Comparison of ENCODE assay signal across 16 cellular contexts in genomic region chr7:44283381-44284211, GRCh38. TPM values are rescaled to one million over a fixed set of nuclear protein-coding genes. Genes with fewer than 3 reads are reported as not detected.
DNase-seq lines count a peak whose midpoint lies in the region; ATAC-seq and TF ChIP-seq lines count a peak whose summit lies in the region.
"Had no signal": no experiment of that assay in that cellular context is flagged by ENCODE, and none has a peak within 500 bp of the region (broad histone marks: within the 10 kb centered on the region; RNA-seq: fewer than 3 reads in every experiment).

No MANE protein-coding gene starts in this region.

- CTCF ChIA-PET in activated CD8-positive, alpha-beta T cell treated with anti-CD3 and anti-CD28 coated beads for 36 hours (lab: Charles Lee), result interaction anchor here (0.6 kb wide), 1 partner anchor 39 kb away, joined by 3 read pairs; no protein-coding TSS in a partner anchor

- no peaks in the 10 kb centered on the region for H3K9me3 Mint-ChIP-seq in activated CD8-positive, alpha-beta T cell treated with anti-CD3 and anti-CD28 coated beads for 36 hours

- H3K4me3 ChIP-seq in BLaER1 treated with 17β-estradiol and CSF1 and Interleukin-3, amounts not matched to agents 10 nM and 100 nM, result no peak overlapping the region
- H3K4me3 ChIP-seq in WERI-Rb-1 (ENCODE audit: low read depth, low read length), result no peak overlapping the region
- H3K4me3 ChIP-seq in psoas muscle, result no peak overlapping the region
- H3K4me3 ChIP-seq: gastroesophageal sphincter had no signal

- no peaks in the 10 kb centered on the region for H3K27me3 Mint-ChIP-seq in activated CD8-positive, alpha-beta T cell treated with anti-CD3 and anti-CD28 coated beads for 36 hours

- WGBS in psoas muscle, 3 donors, result 44 to 52% (median 47%) methylated on average over 14 to 15 of the region's 15 CpGs

- H3K4me3 Mint-ChIP-seq in activated CD8-positive, alpha-beta T cell treated with anti-CD3 and anti-CD28 coated beads for 36 hours, result no peak overlapping the region

- peaks cover 34 to 68% (median 63%) of the 10 kb centered on the region in 10 experiments for H3K4me1 ChIP-seq in BLaER1 treated with 17β-estradiol and CSF1 and Interleukin-3, amounts not matched to agents 10 nM and 100 nM
- H3K4me1 ChIP-seq in psoas muscle, result peaks cover 55% of the 10 kb centered on the region
- H3K4me1 ChIP-seq: gastroesophageal sphincter had no signal

- no peaks in the 10 kb centered on the region for H3K36me3 Mint-ChIP-seq in activated CD8-positive, alpha-beta T cell treated with anti-CD3 and anti-CD28 coated beads for 36 hours (ENCODE audit: low read depth)

- H3K4me2 ChIP-seq in BLaER1 treated with 17β-estradiol and CSF1 and Interleukin-3, amounts not matched to agents 10 nM and 100 nM, result peak overlapping the region; percentile 60 to 81 (median 70)

- ATAC-seq in left ventricle myocardium superior (peak; percentile 82), psoas muscle (peak; percentile 78 to 88 (median 80)), GM21423 (IDR thresholded peaks at IDR 0.05; ENCODE audit: unreplicated experiment) (no peak)
- ATAC-seq in activated CD8-positive, alpha-beta T cell treated with anti-CD3 and anti-CD28 coated beads for 36 hours, result no peak
- ATAC-seq: gastroesophageal sphincter had no signal

- H3K9me3 ChIP-seq in BLaER1 treated with 17β-estradiol and CSF1 and Interleukin-3, amounts not matched to agents 10 nM and 100 nM (replicated peaks in 1 of 11), result no peaks in the 10 kb centered on the region
- H3K9me3 ChIP-seq in WERI-Rb-1 (ENCODE audit: severe bottlenecking), result no peaks in the 10 kb centered on the region
- no peaks in the 10 kb centered on the region for H3K9me3 ChIP-seq in psoas muscle
- H3K9me3 ChIP-seq: gastroesophageal sphincter had no signal

- H3K9ac ChIP-seq in BLaER1 treated with 17β-estradiol and CSF1 and Interleukin-3, amounts not matched to agents 10 nM and 100 nM, result peak overlapping the region in 8 of 11 experiments; percentile 8 to 28 (median 16); a peak in 4 of 22 replicates

- DNase-seq in WERI-Rb-1 (peak; percentile 4), left ventricle myocardium superior (peak; percentile 74), psoas muscle (peak; percentile 65 to 89), COLO829 (ENCODE audit: low spot score) (no peak), erythroblast (lab: John Stamatoyannopoulos, UW) (no peak)
- DNase-seq in activated CD8-positive, alpha-beta T cell treated with anti-CD3 and anti-CD28 coated beads for 36 hours, result no peak
- DNase-seq: effector memory CD4-positive, alpha-beta T cell; GDM1; kidney glomerular epithelial cell; NCI-H1105 treated with DMSO at 0.1 percent for 48 hours; NCI-H526 treated with DMSO at 0.1 percent for 48 hours; stimulated activated naive CD4-positive, alpha-beta T cell treated with Interleukin-2 at 50 U/mL for 16 hours had no signal

- no peaks in the 10 kb centered on the region for H3K36me3 ChIP-seq in BLaER1 treated with 17β-estradiol and CSF1 and Interleukin-3, amounts not matched to agents 10 nM and 100 nM
- no peaks in the 10 kb centered on the region for H3K36me3 ChIP-seq in WERI-Rb-1
- H3K36me3 ChIP-seq in psoas muscle (ENCODE audit: insufficient read depth in 1 of 2, low read depth in 1 of 2), result no peaks in the 10 kb centered on the region
- H3K36me3 ChIP-seq: gastroesophageal sphincter had no signal

- H3K27me3 ChIP-seq in BLaER1 treated with 17β-estradiol and CSF1 and Interleukin-3, amounts not matched to agents 10 nM and 100 nM, result no peaks in the 10 kb centered on the region
- H3K27me3 ChIP-seq in WERI-Rb-1 (ENCODE audit: insufficient read depth, low read depth, severe bottlenecking), result no peaks in the 10 kb centered on the region
- no peaks in the 10 kb centered on the region for H3K27me3 ChIP-seq in psoas muscle (ENCODE audit: insufficient read depth in 3 of 3, low read length in 2 of 3)
- H3K27me3 ChIP-seq: gastroesophageal sphincter had no signal

- intact Hi-C loops in left ventricle myocardium superior (cut with micrococcal nuclease) (no loop called here), psoas muscle (cut with DNase I) (loop anchor here in 1 of 2 donors (5.0 kb wide), 1 partner anchor 39 kb away; no protein-coding TSS in a partner anchor)
- intact Hi-C loops in activated CD8-positive, alpha-beta T cell treated with anti-CD3 and anti-CD28 coated beads for 36 hours (cut with micrococcal nuclease), result no loop called here

- H3K4me1 Mint-ChIP-seq in activated CD8-positive, alpha-beta T cell treated with anti-CD3 and anti-CD28 coated beads for 36 hours (ENCODE audit: low read depth), result no peaks in the 10 kb centered on the region

- H3K27ac ChIP-seq in BLaER1 treated with 17β-estradiol and CSF1 and Interleukin-3, amounts not matched to agents 10 nM and 100 nM, result peak overlapping the region in 9 of 11 experiments; percentile 17 to 70 (median 45); a peak in 15 of 22 replicates
- peak overlapping the region; percentile 52 for H3K27ac ChIP-seq in WERI-Rb-1
- peak overlapping the region; percentile 95 for H3K27ac ChIP-seq in psoas muscle
- H3K27ac ChIP-seq: gastroesophageal sphincter, RWPE1 had no signal

- TF ChIP-seq CTCF in WERI-Rb-1 (IDR thresholded peaks at IDR 0.05; ENCODE audit: low read depth, low read length) (no peak), psoas muscle (IDR thresholded peaks at IDR 0.05) (no peak)
- no peak for TF ChIP-seq CTCF in activated CD8-positive, alpha-beta T cell treated with anti-CD3 and anti-CD28 coated beads for 36 hours (IDR thresholded peaks at IDR 0.05)

- POLR2A ChIA-PET in activated CD8-positive, alpha-beta T cell treated with anti-CD3 and anti-CD28 coated beads for 36 hours (lab: Charles Lee), result no interaction called here

- no peak for TF ChIP-seq POLR2A in erythroblast (IDR thresholded peaks at IDR 0.05; ENCODE audit: low read length)

- no peak overlapping the region for H3K27ac Mint-ChIP-seq in activated CD8-positive, alpha-beta T cell treated with anti-CD3 and anti-CD28 coated beads for 36 hours

- H4K20me1 ChIP-seq in BLaER1 treated with 17β-estradiol and CSF1 and Interleukin-3, amounts not matched to agents 10 nM and 100 nM, result peaks cover 0 to 8% (median 0%) of the 10 kb centered on the region in 11 experiments; a peak in 1 of 22 replicates

RNA-seq across cellular contexts. Expression of gene CAMK2B, which starts 41.8 kb away (rescaled TPM):
- total RNA-seq in left ventricle myocardium superior, result 98.4 TPM
- 10 to 100 TPM; 50.0 to 81.4 (median 67.2) TPM for total RNA-seq in psoas muscle
- polyA plus RNA-seq in psoas muscle, result 10 to 100 TPM; 14.5 to 24.3 (median 19.9) TPM
- total RNA-seq in activated CD8-positive, alpha-beta T cell treated with anti-CD3 and anti-CD28 coated beads for 36 hours, result 1 to 10 TPM in 1 of 2 experiments, under 1 TPM in 1; 0.97 to 1.9 TPM

Comparison
In these comparisons a context has a peak if more than half of its experiments do, and no peak if none do; other contexts are left out.
1. H3K27ac ChIP-seq: peak in every context shown above with its lines; median percentile 95 in psoas muscle; 52 in WERI-Rb-1; 45 in BLaER1 treated with 17β-estradiol and CSF1 and Interleukin-3, amounts not matched to agents 10 nM and 100 nM.
2. DNase-seq: peak in WERI-Rb-1 (single experiment), left ventricle myocardium superior (single experiment) and psoas muscle (2 of 2); none in COLO829 (single experiment), activated CD8-positive, alpha-beta T cell treated with anti-CD3 and anti-CD28 coated beads for 36 hours (single experiment) and erythroblast (0 of 2).
3. ATAC-seq: peak in left ventricle myocardium superior (single experiment) and psoas muscle (4 of 4); none in GM21423 (single experiment) and activated CD8-positive, alpha-beta T cell treated with anti-CD3 and anti-CD28 coated beads for 36 hours (single experiment).
4. RNA of gene CAMK2B, which starts 41.8 kb away (total RNA-seq): 98.4 TPM in left ventricle myocardium superior (single experiment) and 50.0 to 81.4 TPM in psoas muscle; 0.97 to 1.9 TPM in activated CD8-positive, alpha-beta T cell treated with anti-CD3 and anti-CD28 coated beads for 36 hours; every median in the first group is over 10 times any median in the second.